20 cellular contexts compared by ENCODE assay signal in genomic region chr11:74182635-74183034, GRCh38. TPM values are rescaled to one million over a fixed set of nuclear protein-coding genes. Genes with fewer than 3 reads are reported as not detected.
A peak's percentile ranks its signal among the peaks of the same experiment; 100 is the strongest.
DNase-seq lines count a peak whose midpoint lies in the region; ATAC-seq and TF ChIP-seq lines count a peak whose summit lies in the region.
"Had no signal": no experiment of that assay in that cellular context is flagged by ENCODE, and none has a peak within 500 bp of the region (broad histone marks: within the 10 kb centered on the region; RNA-seq: fewer than 3 reads in every experiment).

No MANE protein-coding gene starts in this region.

- peak; percentile 21 for DNase-seq in HCEC 1CT
- peak; percentile 22 for DNase-seq in RPMI7951 (ENCODE audit: low read depth)
- peak; percentile 62 for DNase-seq in fibroblast of mammary gland (ENCODE audit: low read depth)
- DNase-seq in GM03348 (ENCODE audit: low spot score) = no peak
- no peak for DNase-seq in nephron progenitor cell
- no peak for DNase-seq in medulla oblongata (ENCODE audit: extremely low spot score)
- DNase-seq: CD8-positive, alpha-beta T cell; DND-41; H7; Kasumi-1; MV-4-11; NCI-H1436 treated with DMSO at 0.1 percent for 48 hours; NCI-H2081; NCI-H2227 treated with DMSO at 0.1 percent for 48 hours; NCI-H526; NK-92 treated with Interleukin-12 subunit alpha and Interleukin-12 subunit beta, amount 100 ng/mL, for 24 hours; OCI-M1; SHP77 had no signal

- H3K9me3 Mint-ChIP-seq in nephron progenitor cell = no peaks in the 10 kb centered on the region
- H3K9me3 Mint-ChIP-seq: CD8-positive, alpha-beta T cell had no signal

- H3K4me1 Mint-ChIP-seq in nephron progenitor cell = no peaks in the 10 kb centered on the region

- no peak overlapping the region for H3K4me3 ChIP-seq in fibroblast of mammary gland (ENCODE audit: control insufficient read depth, low read depth, low read length)

- TF ChIP-seq CTCF in fibroblast of mammary gland (conservative IDR thresholded peaks at IDR 0.05; ENCODE audit: control insufficient read depth, insufficient read depth, low read depth, low read length) (no peak), nephron progenitor cell (IDR thresholded peaks at IDR 0.05) (no peak)

- peaks cover 31% of the 10 kb centered on the region for H3K36me3 Mint-ChIP-seq in nephron progenitor cell (ENCODE audit: low read depth)

- H3K27ac Mint-ChIP-seq in nephron progenitor cell = no peak overlapping the region
- H3K27ac Mint-ChIP-seq: CD8-positive, alpha-beta T cell had no signal

- ATAC-seq in GM18517 (IDR thresholded peaks at IDR 0.05; ENCODE audit: unreplicated experiment) = no peak
- ATAC-seq: CD8-positive, alpha-beta T cell; SK-N-SH treated with all-trans-retinoic acid at 6 μM for 48 hours had no signal

- H3K27me3 Mint-ChIP-seq in nephron progenitor cell (ENCODE audit: low read depth, poor library complexity) = no peaks in the 10 kb centered on the region

- H3K4me3 Mint-ChIP-seq in nephron progenitor cell = no peak overlapping the region
- H3K4me3 Mint-ChIP-seq: CD8-positive, alpha-beta T cell had no signal

RNA-seq across cellular contexts. Expression of gene PPME1, which starts 11.5 kb away (rescaled TPM):
- 48.2 and 63.8 TPM in 2 replicates for total RNA-seq in RPMI7951 (2014; rRNA removed; shearing (Covaris generic))

RNA-seq across cellular contexts. Expression of gene C2CD3, which starts 11.8 kb away (rescaled TPM):
- 11.8 and 16.1 TPM in 2 replicates for total RNA-seq in RPMI7951 (2014; rRNA removed; shearing (Covaris generic))

Comparison
In these comparisons a context has a peak if more than half of its experiments do, and no peak if none do; other contexts are left out.
1. DNase-seq: peak in HCEC 1CT (single experiment), RPMI7951 (single experiment) and fibroblast of mammary gland (single experiment); none in GM03348 (single experiment), nephron progenitor cell (single experiment) and medulla oblongata (single experiment).